8 cellular contexts compared by ENCODE assay signal in the genomic region with DNA sequence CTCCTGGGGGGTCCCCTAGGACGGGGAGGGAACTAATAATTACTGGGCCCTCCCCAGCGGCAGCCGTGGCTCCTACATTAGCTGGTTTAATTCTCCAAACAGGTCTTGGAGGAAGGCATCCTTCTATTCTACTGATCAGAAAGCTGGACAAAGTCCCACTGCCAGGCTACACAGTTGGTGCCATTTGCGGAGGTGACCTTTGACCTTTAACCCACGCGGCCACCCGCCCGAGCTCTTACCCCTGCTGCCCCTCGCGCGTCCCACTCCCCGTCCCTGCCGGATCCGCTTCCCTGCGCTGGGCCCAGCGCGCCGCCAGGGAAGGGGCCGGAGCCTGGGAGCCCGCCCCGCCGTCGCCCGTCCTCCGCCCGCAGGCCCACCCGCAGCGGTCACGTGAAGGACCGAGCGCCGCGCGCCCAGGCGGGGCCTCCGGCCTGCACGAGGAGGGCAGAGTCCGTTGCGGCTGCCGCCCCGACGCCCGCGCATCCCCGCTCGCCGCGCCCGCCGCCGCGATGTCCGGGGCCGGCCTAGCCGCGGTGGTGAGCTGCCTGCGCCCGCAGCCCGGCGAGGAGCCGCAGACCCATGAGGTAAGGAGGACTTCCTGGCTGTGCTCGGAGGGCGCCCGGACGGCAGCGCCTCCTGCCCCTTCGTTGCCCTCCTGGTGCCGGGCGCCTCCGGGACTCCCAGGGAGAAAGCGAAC. TPM values are rescaled to one million over a fixed set of nuclear protein-coding genes. Genes with fewer than 3 reads are reported as not detected.
A peak's percentile ranks its signal among the peaks of the same experiment; 100 is the strongest.
DNase-seq lines count a peak whose midpoint lies in the region; ATAC-seq and TF ChIP-seq lines count a peak whose summit lies in the region.
"Not testable (repeated sequence)": the region's sequence is repeated elsewhere in the genome, so short reads cannot be mapped to it uniquely, and the experiment has no call there.
"Had no signal": no experiment of that assay in that cellular context is flagged by ENCODE, and none has a peak within 500 bp of the region (broad histone marks: within the 10 kb centered on the region; RNA-seq: fewer than 3 reads in every experiment).

No MANE protein-coding gene starts in this region.

- H3K27ac ChIP-seq in psoas muscle = not testable (repeated sequence)

- H3K9me3 Mint-ChIP-seq in Caco-2 (ENCODE audit: unreplicated experiment); activated CD8-positive, alpha-beta T cell treated with anti-CD3 and anti-CD28 coated beads for 36 hours; activated naive CD8-positive, alpha-beta T cell treated with anti-CD3 and anti-CD28 coated beads, Interleukin-2, amount 10 ng/mL, durations not matched to agents 7 days and 5 days: not testable (repeated sequence)

- POLR2A ChIA-PET in Caco-2 (lab: Charles Lee); activated CD8-positive, alpha-beta T cell treated with anti-CD3 and anti-CD28 coated beads for 36 hours (lab: Charles Lee); activated naive CD8-positive, alpha-beta T cell treated with anti-CD3 and anti-CD28 coated beads, Interleukin-2, amount 10 ng/mL, durations not matched to agents 7 days and 5 days (lab: Charles Lee): not testable (repeated sequence)

- intact Hi-C loops in Caco-2 (cut with micrococcal nuclease; ENCODE audit: unreplicated experiment); activated CD8-positive, alpha-beta T cell treated with anti-CD3 and anti-CD28 coated beads for 36 hours (cut with micrococcal nuclease); Right ventricle myocardium superior (cut with DNase I); left colon (cut with DNase I, micrococcal nuclease); mucosa of descending colon (cut with DNase I, micrococcal nuclease); psoas muscle (cut with DNase I): not testable (repeated sequence)

- CTCF ChIA-PET in Caco-2 (lab: Charles Lee); activated CD8-positive, alpha-beta T cell treated with anti-CD3 and anti-CD28 coated beads for 36 hours (lab: Charles Lee): not testable (repeated sequence)

- H3K4me1 Mint-ChIP-seq in Caco-2 (ENCODE audit: low read depth, unreplicated experiment); activated CD8-positive, alpha-beta T cell treated with anti-CD3 and anti-CD28 coated beads for 36 hours (ENCODE audit: low read depth); activated naive CD8-positive, alpha-beta T cell treated with anti-CD3 and anti-CD28 coated beads, Interleukin-2, amount 10 ng/mL, durations not matched to agents 7 days and 5 days: not testable (repeated sequence)

- H3K4me1 ChIP-seq in Caco-2; mucosa of descending colon (ENCODE audit: low read depth); psoas muscle: not testable (repeated sequence)

- not testable (repeated sequence) for H3K4me3 Mint-ChIP-seq in Caco-2 (ENCODE audit: unreplicated experiment); activated CD8-positive, alpha-beta T cell treated with anti-CD3 and anti-CD28 coated beads for 36 hours; activated naive CD8-positive, alpha-beta T cell treated with anti-CD3 and anti-CD28 coated beads, Interleukin-2, amount 10 ng/mL, durations not matched to agents 7 days and 5 days

- not testable (repeated sequence) for H3K9me3 ChIP-seq in Caco-2, mucosa of descending colon, psoas muscle

- ATAC-seq in activated CD8-positive, alpha-beta T cell treated with anti-CD3 and anti-CD28 coated beads for 36 hours = peak; percentile 20
- ATAC-seq in activated naive CD8-positive, alpha-beta T cell treated with anti-CD3 and anti-CD28 coated beads, Interleukin-2, amount 10 ng/mL, durations not matched to agents 7 days and 5 days (ENCODE audit: low read depth) = peak; percentile 42
- ATAC-seq in Right ventricle myocardium superior (ENCODE audit: poor library complexity) = peak; percentile 83
- peak; percentile 92 for ATAC-seq in left colon
- ATAC-seq in mucosa of descending colon = peak; percentile 68
- ATAC-seq in psoas muscle = peak in 3 of 4 donors; percentile 27 to 62 (median 60)

- DNase-seq in Caco-2; activated CD8-positive, alpha-beta T cell treated with anti-CD3 and anti-CD28 coated beads for 36 hours; activated naive CD8-positive, alpha-beta T cell treated with anti-CD3 and anti-CD28 coated beads, Interleukin-2, amount 10 ng/mL, durations not matched to agents 7 days and 5 days; Right ventricle myocardium superior; left colon; mucosa of descending colon; psoas muscle: not testable (repeated sequence)

- TF ChIP-seq CTCF in Caco-2 (IDR thresholded peaks at IDR 0.05; ENCODE audit: insufficient read depth in 1 of 2, low read depth in 1 of 2, low read length in 1 of 2, severe bottlenecking in 1 of 2, unreplicated experiment in 1 of 2); activated CD8-positive, alpha-beta T cell treated with anti-CD3 and anti-CD28 coated beads for 36 hours (IDR thresholded peaks at IDR 0.05); mucosa of descending colon (IDR thresholded peaks at IDR 0.05); psoas muscle (IDR thresholded peaks at IDR 0.05): not testable (repeated sequence)

- not testable (repeated sequence) for H3K27me3 Mint-ChIP-seq in Caco-2 (ENCODE audit: insufficient read depth, unreplicated experiment); activated CD8-positive, alpha-beta T cell treated with anti-CD3 and anti-CD28 coated beads for 36 hours; activated naive CD8-positive, alpha-beta T cell treated with anti-CD3 and anti-CD28 coated beads, Interleukin-2, amount 10 ng/mL, durations not matched to agents 7 days and 5 days

- TSS peak; percentile 92 for BruUV-seq in Caco-2 (replicated peaks; lab: Mats Ljungman, UMichigan)

- H3K27ac Mint-ChIP-seq in Caco-2 (ENCODE audit: unreplicated experiment); activated CD8-positive, alpha-beta T cell treated with anti-CD3 and anti-CD28 coated beads for 36 hours; activated naive CD8-positive, alpha-beta T cell treated with anti-CD3 and anti-CD28 coated beads, Interleukin-2, amount 10 ng/mL, durations not matched to agents 7 days and 5 days: not testable (repeated sequence)

- not testable (repeated sequence) for H3K4me3 ChIP-seq in Caco-2 (ENCODE audit: low read depth, low read length); mucosa of descending colon; psoas muscle

- not testable (repeated sequence) for H3K36me3 ChIP-seq in Caco-2 (ENCODE audit: control insufficient read depth, insufficient read depth, low read length); mucosa of descending colon (ENCODE audit: low read depth); psoas muscle (ENCODE audit: insufficient read depth in 1 of 2, low read depth in 1 of 2)

- not testable (repeated sequence) for H3K36me3 Mint-ChIP-seq in Caco-2 (ENCODE audit: insufficient read depth, unreplicated experiment); activated CD8-positive, alpha-beta T cell treated with anti-CD3 and anti-CD28 coated beads for 36 hours (ENCODE audit: low read depth); activated naive CD8-positive, alpha-beta T cell treated with anti-CD3 and anti-CD28 coated beads, Interleukin-2, amount 10 ng/mL, durations not matched to agents 7 days and 5 days

- WGBS in psoas muscle, 3 donors = no CpG with 5 or more reads among the region's 71 CpGs

- H3K27me3 ChIP-seq in Caco-2 (replicated peaks; ENCODE audit: control insufficient read depth, insufficient read depth, low read length); psoas muscle (ENCODE audit: insufficient read depth in 3 of 3, low read length in 2 of 3): not testable (repeated sequence)

RNA-seq across cellular contexts. Expression of gene LIMS3, which starts 48.9 kb away (rescaled TPM):
- total RNA-seq in Caco-2 (2022) = 2.5 and 4.0 TPM in 2 replicates
- total RNA-seq in activated CD8-positive, alpha-beta T cell treated with anti-CD3 and anti-CD28 coated beads for 36 hours = under 1 TPM; 0.74 to 0.77 TPM
- total RNA-seq in activated naive CD8-positive, alpha-beta T cell treated with anti-CD3 and anti-CD28 coated beads, Interleukin-2, amount 10 ng/mL, durations not matched to agents 7 days and 5 days = under 1 TPM; 0.88 to 0.91 TPM
- total RNA-seq in Right ventricle myocardium superior = 4.1 TPM
- 1 to 10 TPM; 1.3 to 1.9 TPM for total RNA-seq in left colon
- total RNA-seq in mucosa of descending colon = 1 to 10 TPM in 2 of 3 donors, under 1 TPM in 1; 0.90 to 2.8 (median 1.6) TPM
- total RNA-seq in psoas muscle = 10 to 100 TPM in 1 of 4 donors, 1 to 10 TPM in 3; 2.8 to 24.4 (median 6.1) TPM
- 1 to 10 TPM; 2.5 to 9.9 (median 5.6) TPM for polyA plus RNA-seq in psoas muscle
- total RNA-seq: CD8-positive, alpha-beta T cell had no signal

Comparison
In these comparisons a context has a peak if more than half of its experiments do, and no peak if none do; other contexts are left out.
1. ATAC-seq: peak in every context shown above with its lines; median percentile 92 in left colon; 83 in Right ventricle myocardium superior; 68 in mucosa of descending colon; 60 in psoas muscle; 42 in activated naive CD8-positive, alpha-beta T cell treated with anti-CD3 and anti-CD28 coated beads, Interleukin-2, amount 10 ng/mL, durations not matched to agents 7 days and 5 days; 20 in activated CD8-positive, alpha-beta T cell treated with anti-CD3 and anti-CD28 coated beads for 36 hours.